In genomic region chr3:188183452-188183851, GRCh38 we compare ENCODE assay signal across 1 cellular context.
TF ChIP-seq lines count a peak whose summit lies in the region.

No MANE protein-coding gene starts in this region.

TF ChIP-seq in GM23338, 12 proteins besides CTCF, POLR2A, EP300 and RAD21 (continued from another document):
- TF ChIP-seq ZNF462 (CRISPR knock-in tag; IDR thresholded peaks at IDR 0.05) (no peak), EZH2phosphoT487 (IDR thresholded peaks at IDR 0.05; ENCODE audit: unreplicated experiment) (no peak), ZNF331 (CRISPR knock-in tag; IDR thresholded peaks at IDR 0.05; ENCODE audit: low read depth) (no peak), ZNF114 (CRISPR knock-in tag; IDR thresholded peaks at IDR 0.05) (no peak)
TF ChIP-seq in GM23338: peak in this region for 0.
